ENCODE assay signal across 19 cellular contexts in the genomic region with DNA sequence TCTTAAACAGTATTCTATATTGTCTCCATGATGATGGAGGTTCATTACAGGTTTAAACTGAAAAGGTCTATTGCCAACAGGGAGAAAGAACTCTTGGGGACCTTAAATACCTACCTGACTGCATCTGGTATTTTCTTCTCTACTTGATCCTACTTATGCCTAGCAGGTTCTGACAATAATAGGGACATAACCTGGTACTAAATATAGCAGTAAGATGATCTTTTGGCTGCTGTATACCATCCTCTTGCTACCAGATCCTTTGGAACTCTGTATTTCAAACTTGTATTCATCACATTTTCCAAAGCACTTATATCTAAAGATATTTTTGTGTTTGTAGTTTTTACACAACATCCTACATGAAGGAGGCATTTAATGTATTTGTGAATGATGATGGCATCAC.
DNase-seq lines count a peak whose midpoint lies in the region; ATAC-seq, FAIRE-seq and TF ChIP-seq lines count a peak whose summit lies in the region.
"Had no signal": no experiment of that assay in that cellular context is flagged by ENCODE, and none has a peak within 500 bp of the region (broad histone marks: within the 10 kb centered on the region; RNA-seq: fewer than 3 reads in every experiment).

No MANE protein-coding gene starts in this region.

- no peak for DNase-seq in A549 (ENCODE audit: low read depth in 1 of 2, low spot score in 1 of 2)
- no peak for DNase-seq in GM12891 (ENCODE audit: insufficient read length, low spot score)
- no peak for DNase-seq in HTR-8/SVneo (ENCODE audit: insufficient read length, low spot score)
- no peak for DNase-seq in gastrocnemius medialis
- no peak for DNase-seq in cortex of kidney (lab: John Stamatoyannopoulos, UW)
- no peak for DNase-seq in GM19238 (ENCODE audit: insufficient read length, low spot score)
- DNase-seq: 8988T; AML-193; Caco-2; Calu3; CD4-positive, alpha-beta T cell; CD8-positive, alpha-beta T cell; DMS79 treated with DMSO at 0.1 percent for 48 hours; GF-D8 had no signal

- TF ChIP-seq EP300 in A549 (IDR thresholded peaks at IDR 0.05): no peak

- CTCF ChIA-PET in A549 (lab: Yijun Ruan, JAX): interaction anchor here (1.0 to 5.0 kb wide), 5 partner anchors 11 to 162 kb away, joined by 3 to 32 read pairs (median 4); no protein-coding TSS in a partner anchor

- no peak overlapping the region for H3K4me2 ChIP-seq in A549
- H3K4me2 ChIP-seq: BLaER1 treated with 17β-estradiol and CSF1 and Interleukin-3, amounts not matched to agents 10 nM and 100 nM had no signal

- peaks cover 7% of the 10 kb centered on the region; the same call in 1 of the 3 replicates for H3K4me1 ChIP-seq in A549
- peaks cover 21% of the 10 kb centered on the region in 2 donors for H3K4me1 ChIP-seq in gastrocnemius medialis
- H3K4me1 ChIP-seq: Caco-2 had no signal

- H3K9me3 ChIP-seq in A549 (no peaks in the 10 kb centered on the region), gastrocnemius medialis (no peaks in the 10 kb centered on the region)
- H3K9me3 ChIP-seq: BLaER1 treated with 17β-estradiol and CSF1 and Interleukin-3, amounts not matched to agents 10 nM and 100 nM; Caco-2 had no signal

- H3K36me3 ChIP-seq in gastrocnemius medialis: no peaks in the 10 kb centered on the region

- in situ Hi-C loops in gastrocnemius medialis (cut with MboI; ENCODE audit: low sequenced_read_pairs in 4 of 4): loop anchor here in 1 of 4 donors (10.0 kb wide), 1 partner anchor 124 kb away; no protein-coding TSS in a partner anchor

- TF ChIP-seq CTCF in A549 (IDR thresholded peaks at IDR 0.05): no peak
- TF ChIP-seq CTCF in gastrocnemius medialis (IDR thresholded peaks at IDR 0.05 in 4 of 5, conservative IDR thresholded peaks at IDR 0.05 in 1 of 5): no peak

- intact Hi-C loops in gastrocnemius medialis (cut with DNase I; ENCODE audit: low total_unique reads): no loop called here

- ATAC-seq in A549: no peak
- peak; percentile 96 to 97 for ATAC-seq in gastrocnemius medialis
- no peak for ATAC-seq in HG03432 (IDR thresholded peaks at IDR 0.05; ENCODE audit: unreplicated experiment)
- no peak for ATAC-seq in SK-N-SH treated with all-trans-retinoic acid at 6 μM for 48 hours
- ATAC-seq: CD8-positive, alpha-beta T cell had no signal

- H3K4me3 ChIP-seq in A549 (no peak overlapping the region), gastrocnemius medialis (no peak overlapping the region)
- H3K4me3 ChIP-seq: BLaER1 treated with 17β-estradiol and CSF1 and Interleukin-3, amounts not matched to agents 10 nM and 100 nM had no signal

- no peak overlapping the region for H3K27ac ChIP-seq in A549
- H3K27ac ChIP-seq in gastrocnemius medialis: peak overlapping the region; percentile 70 to 84 (median 79)
- H3K27ac ChIP-seq: BLaER1 treated with 17β-estradiol and CSF1 and Interleukin-3, amounts not matched to agents 10 nM and 100 nM; C4-2B had no signal

- TF ChIP-seq RAD21 in A549 (conservative IDR thresholded peaks at IDR 0.05 in 1 of 2, IDR thresholded peaks at IDR 0.05 in 1 of 2): no peak

- FAIRE-seq in A549 (lab: Jason Lieb, UNC): peak; percentile 13
- peak; percentile 48 for FAIRE-seq in GM12891 (lab: Jason Lieb, UNC)
- FAIRE-seq in HTR-8/SVneo (lab: Jason Lieb, UNC): peak; percentile 36
- FAIRE-seq: D721Med had no signal

- H3K27me3 ChIP-seq in gastrocnemius medialis: no peaks in the 10 kb centered on the region
- H3K27me3 ChIP-seq: BLaER1 treated with 17β-estradiol and CSF1 and Interleukin-3, amounts not matched to agents 10 nM and 100 nM had no signal

- TF ChIP-seq POLR2A in A549 (IDR thresholded peaks at IDR 0.05; ENCODE audit: low read length) (no peak), GM12891 (IDR thresholded peaks at IDR 0.05; ENCODE audit: low read depth, low read length) (no peak), gastrocnemius medialis (IDR thresholded peaks at IDR 0.05) (peak in 1 of 2 donors; percentile 59)

- POLR2A ChIA-PET in A549 (lab: Yijun Ruan, JAX): no interaction called here

TF ChIP-seq in A549, 52 proteins besides CTCF, POLR2A, EP300 and RAD21 (continues in another document):
- no peak for TF ChIP-seq CBX2 (IDR thresholded peaks at IDR 0.05; ENCODE audit: borderline replicate concordance, low read depth)
- no peak for TF ChIP-seq EHMT2 (IDR thresholded peaks at IDR 0.05; ENCODE audit: low read depth)
- no peak for TF ChIP-seq ZNF302 (CRISPR knock-in tag; IDR thresholded peaks at IDR 0.05)
- TF ChIP-seq, protein P1, sequence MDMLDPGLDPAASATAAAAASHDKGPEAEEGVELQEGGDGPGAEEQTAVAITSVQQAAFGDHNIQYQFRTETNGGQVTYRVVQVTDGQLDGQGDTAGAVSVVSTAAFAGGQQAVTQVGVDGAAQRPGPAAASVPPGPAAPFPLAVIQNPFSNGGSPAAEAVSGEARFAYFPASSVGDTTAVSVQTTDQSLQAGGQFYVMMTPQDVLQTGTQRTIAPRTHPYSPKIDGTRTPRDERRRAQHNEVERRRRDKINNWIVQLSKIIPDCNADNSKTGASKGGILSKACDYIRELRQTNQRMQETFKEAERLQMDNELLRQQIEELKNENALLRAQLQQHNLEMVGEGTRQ (IDR thresholded peaks at IDR 0.05): no peak
- TF ChIP-seq, protein P2, sequence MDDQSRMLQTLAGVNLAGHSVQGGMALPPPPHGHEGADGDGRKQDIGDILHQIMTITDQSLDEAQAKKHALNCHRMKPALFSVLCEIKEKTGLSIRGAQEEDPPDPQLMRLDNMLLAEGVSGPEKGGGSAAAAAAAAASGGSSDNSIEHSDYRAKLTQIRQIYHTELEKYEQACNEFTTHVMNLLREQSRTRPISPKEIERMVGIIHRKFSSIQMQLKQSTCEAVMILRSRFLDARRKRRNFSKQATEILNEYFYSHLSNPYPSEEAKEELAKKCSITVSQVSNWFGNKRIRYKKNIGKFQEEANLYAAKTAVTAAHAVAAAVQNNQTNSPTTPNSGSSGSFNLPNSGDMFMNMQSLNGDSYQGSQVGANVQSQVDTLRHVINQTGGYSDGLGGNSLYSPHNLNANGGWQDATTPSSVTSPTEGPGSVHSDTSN (IDR thresholded peaks at IDR 0.05): no peak
- no peak for TF ChIP-seq NR3C1 (IDR thresholded peaks at IDR 0.05)

TF ChIP-seq in GM12891, 5 proteins besides CTCF, POLR2A, EP300 and RAD21:
- no peak for TF ChIP-seq POU2F2 (IDR thresholded peaks at IDR 0.05; ENCODE audit: low read depth, low read length)
- TF ChIP-seq POLR2AphosphoS5 (IDR thresholded peaks at IDR 0.05; ENCODE audit: low read depth, low read length): no peak
- no peak for TF ChIP-seq PAX5 (IDR thresholded peaks at IDR 0.05; ENCODE audit: insufficient read depth, low read length, severe bottlenecking)
- no peak for TF ChIP-seq TAF1 (IDR thresholded peaks at IDR 0.05; ENCODE audit: low read depth, low read length)
- no peak for TF ChIP-seq SPI1 (IDR thresholded peaks at IDR 0.05; ENCODE audit: low read depth, low read length)
TF ChIP-seq in GM12891: peak in this region for 0.

TF ChIP-seq in SK-N-SH treated with all-trans-retinoic acid at 6 μM for 48 hours, 23 proteins besides CTCF, POLR2A, EP300 and RAD21 (continues in another document):
- no peak for TF ChIP-seq ZNF8 (CRISPR knock-in tag; IDR thresholded peaks at IDR 0.05)
- no peak for TF ChIP-seq TOX (CRISPR knock-in tag; IDR thresholded peaks at IDR 0.05; ENCODE audit: borderline replicate concordance)
- no peak for TF ChIP-seq CSDC2 (CRISPR knock-in tag; IDR thresholded peaks at IDR 0.05)
- no peak for TF ChIP-seq ARNTL (CRISPR knock-in tag; IDR thresholded peaks at IDR 0.05; ENCODE audit: borderline replicate concordance, low read depth)
- no peak for TF ChIP-seq PPARA (CRISPR knock-in tag; IDR thresholded peaks at IDR 0.05; ENCODE audit: borderline replicate concordance)
- TF ChIP-seq, protein P3, sequence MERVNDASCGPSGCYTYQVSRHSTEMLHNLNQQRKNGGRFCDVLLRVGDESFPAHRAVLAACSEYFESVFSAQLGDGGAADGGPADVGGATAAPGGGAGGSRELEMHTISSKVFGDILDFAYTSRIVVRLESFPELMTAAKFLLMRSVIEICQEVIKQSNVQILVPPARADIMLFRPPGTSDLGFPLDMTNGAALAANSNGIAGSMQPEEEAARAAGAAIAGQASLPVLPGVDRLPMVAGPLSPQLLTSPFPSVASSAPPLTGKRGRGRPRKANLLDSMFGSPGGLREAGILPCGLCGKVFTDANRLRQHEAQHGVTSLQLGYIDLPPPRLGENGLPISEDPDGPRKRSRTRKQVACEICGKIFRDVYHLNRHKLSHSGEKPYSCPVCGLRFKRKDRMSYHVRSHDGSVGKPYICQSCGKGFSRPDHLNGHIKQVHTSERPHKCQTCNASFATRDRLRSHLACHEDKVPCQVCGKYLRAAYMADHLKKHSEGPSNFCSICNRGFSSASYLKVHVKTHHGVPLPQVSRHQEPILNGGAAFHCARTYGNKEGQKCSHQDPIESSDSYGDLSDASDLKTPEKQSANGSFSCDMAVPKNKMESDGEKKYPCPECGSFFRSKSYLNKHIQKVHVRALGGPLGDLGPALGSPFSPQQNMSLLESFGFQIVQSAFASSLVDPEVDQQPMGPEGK (CRISPR knock-in tag; IDR thresholded peaks at IDR 0.05; ENCODE audit: borderline replicate concordance): no peak
- no peak for TF ChIP-seq BACH2 (CRISPR knock-in tag; IDR thresholded peaks at IDR 0.05; ENCODE audit: borderline replicate concordance)
- TF ChIP-seq ZC3H10 (CRISPR knock-in tag; IDR thresholded peaks at IDR 0.05): no peak
- no peak for TF ChIP-seq ESRRG (CRISPR knock-in tag; IDR thresholded peaks at IDR 0.05)
- no peak for TF ChIP-seq RARB (CRISPR knock-in tag; IDR thresholded peaks at IDR 0.05)
- TF ChIP-seq TCF4 (CRISPR knock-in tag; IDR thresholded peaks at IDR 0.05; ENCODE audit: borderline replicate concordance): no peak
- no peak for TF ChIP-seq GLIS3 (CRISPR knock-in tag; IDR thresholded peaks at IDR 0.05)
- TF ChIP-seq SNAI2 (CRISPR knock-in tag; IDR thresholded peaks at IDR 0.05): no peak
- TF ChIP-seq ISL1 (CRISPR knock-in tag; IDR thresholded peaks at IDR 0.05): no peak
- TF ChIP-seq, protein P4, sequence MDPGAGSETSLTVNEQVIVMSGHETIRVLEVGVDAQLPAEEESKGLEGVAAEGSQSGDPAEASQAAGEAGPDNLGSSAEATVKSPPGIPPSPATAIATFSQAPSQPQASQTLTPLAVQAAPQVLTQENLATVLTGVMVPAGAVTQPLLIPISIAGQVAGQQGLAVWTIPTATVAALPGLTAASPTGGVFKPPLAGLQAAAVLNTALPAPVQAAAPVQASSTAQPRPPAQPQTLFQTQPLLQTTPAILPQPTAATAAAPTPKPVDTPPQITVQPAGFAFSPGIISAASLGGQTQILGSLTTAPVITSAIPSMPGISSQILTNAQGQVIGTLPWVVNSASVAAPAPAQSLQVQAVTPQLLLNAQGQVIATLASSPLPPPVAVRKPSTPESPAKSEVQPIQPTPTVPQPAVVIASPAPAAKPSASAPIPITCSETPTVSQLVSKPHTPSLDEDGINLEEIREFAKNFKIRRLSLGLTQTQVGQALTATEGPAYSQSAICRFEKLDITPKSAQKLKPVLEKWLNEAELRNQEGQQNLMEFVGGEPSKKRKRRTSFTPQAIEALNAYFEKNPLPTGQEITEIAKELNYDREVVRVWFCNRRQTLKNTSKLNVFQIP (CRISPR knock-in tag; IDR thresholded peaks at IDR 0.05; ENCODE audit: borderline replicate concordance, low read depth): no peak

Comparison
In these comparisons a context has a peak if more than half of its experiments do, and no peak if none do; other contexts are left out.
1. ATAC-seq: peak in gastrocnemius medialis (2 of 2); none in A549 (0 of 2), HG03432 (single experiment) and SK-N-SH treated with all-trans-retinoic acid at 6 μM for 48 hours (single experiment).
2. H3K27ac ChIP-seq: peak in gastrocnemius medialis (4 of 4); none in A549 (0 of 2).